Comparison of ENCODE assay signal across 26 cellular contexts in genomic region chr15:51955514-51955913, GRCh38.
"Had no signal": no experiment of that assay in that cellular context is flagged by ENCODE, and none has a peak within 500 bp of the region (broad histone marks: within the 10 kb centered on the region; RNA-seq: fewer than 3 reads in every experiment).

No MANE protein-coding gene starts in this region.

- ATAC-seq: effector memory CD8-positive, alpha-beta T cell; esophagus mucosa; gastrocnemius medialis; heart right ventricle; left cardiac atrium; left lung; left ventricle myocardium superior; lower lobe of right lung; mucosa of descending colon had no signal

- H3K4me1 ChIP-seq: colonic mucosa, esophagus squamous epithelium, gastrocnemius medialis, heart right ventricle, left lung, lower lobe of right lung had no signal

- DNase-seq: colonic mucosa; cortex of kidney; effector CD8-positive, alpha-beta T cell; effector memory CD8-positive, alpha-beta T cell; endodermal cell; erythroblast; esophagus squamous epithelium; foreskin fibroblast; foreskin melanocyte; gastrocnemius medialis; glutamatergic neuron; head of caudate nucleus; heart right ventricle; hippocampal formation; left cardiac atrium; left lung; left ventricle myocardium superior; lower lobe of right lung; mesenchymal stem cell; mucosa of descending colon; naive B cell had no signal

- FAIRE-seq: endometrium, islet of Langerhans, keratinocyte had no signal

- H3K9me3 ChIP-seq: colonic mucosa, esophagus squamous epithelium, gastrocnemius medialis, heart right ventricle, left lung, lower lobe of right lung, mucosa of descending colon had no signal

- H3K27me3 ChIP-seq: colonic mucosa, esophagus squamous epithelium, gastrocnemius medialis, heart right ventricle, left lung had no signal

- H3K27ac ChIP-seq: colonic mucosa, epithelial cell of prostate, esophagus squamous epithelium, gastrocnemius medialis, heart right ventricle, left lung, lower lobe of right lung had no signal

- H3K4me3 ChIP-seq: colonic mucosa, esophagus squamous epithelium, gastrocnemius medialis, heart right ventricle, left lung, lower lobe of right lung, mucosa of descending colon had no signal
